Comparison of ENCODE assay signal across 31 cellular contexts in the genomic region with DNA sequence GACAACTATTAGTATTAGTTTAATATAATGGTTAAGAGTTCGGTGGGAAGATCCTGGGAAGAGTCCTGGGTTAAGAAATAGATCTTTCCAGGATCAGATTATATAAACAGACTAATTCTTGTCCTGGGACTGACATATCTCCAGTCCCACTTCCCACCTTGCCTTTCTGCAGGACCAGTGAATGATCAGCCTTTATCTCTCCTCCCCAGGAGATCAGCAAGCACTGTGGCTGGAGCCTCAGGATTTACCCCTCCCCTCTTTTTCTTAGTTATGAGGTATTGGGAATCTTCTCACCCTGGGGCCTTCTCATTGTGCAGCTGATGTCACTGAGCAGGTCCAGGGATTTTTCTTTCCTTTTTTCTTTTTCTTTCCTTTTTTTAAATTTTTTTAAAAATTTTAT.
"Had no signal": no experiment of that assay in that cellular context is flagged by ENCODE, and none has a peak within 500 bp of the region (broad histone marks: within the 10 kb centered on the region; RNA-seq: fewer than 3 reads in every experiment).

No MANE protein-coding gene starts in this region.

- H3K4me3 ChIP-seq: breast epithelium, cardiac muscle cell, colonic mucosa, dorsolateral prefrontal cortex, esophagus muscularis mucosa, gastrocnemius medialis, heart left ventricle had no signal

- FAIRE-seq: TTC549 had no signal

- ATAC-seq: activated CD4-positive, CD25-positive, alpha-beta regulatory T cell treated with anti-CD3 and anti-CD28 coated beads, Interleukin-2, amount 50 U/mL, for 24 hours; activated CD8-positive, alpha-beta T cell treated with anti-CD3 and anti-CD28 coated beads for 36 hours; activated T-cell treated with anti-CD3 and anti-CD28 coated beads, Interleukin-2, amount 50 U/mL, for 4 hours; activated T-helper 17 cell treated with anti-CD3 and anti-CD28 coated beads, Interleukin-2, amount 50 U/mL, for 72 hours; foreskin keratinocyte; gastrocnemius medialis; heart left ventricle had no signal

- H3K27me3 ChIP-seq: breast epithelium, cardiac muscle cell, colonic mucosa, dorsolateral prefrontal cortex, esophagus muscularis mucosa, gastrocnemius medialis, heart left ventricle had no signal

- H3K4me1 ChIP-seq: colonic mucosa had no signal

- DNase-seq: activated B cell treated with CpG ODN at 0.5 μM for 24 hours; activated CD4-positive, alpha-beta T cell treated with anti-CD3 and anti-CD28 coated beads for 48 hours; activated CD4-positive, alpha-beta T cell treated with anti-CD3 and anti-CD28 coated beads, Interleukin-2, amount 50 U/mL, for 1 hour; activated CD4-positive, alpha-beta T cell treated with anti-CD3 and anti-CD28 coated beads, Interleukin-2, amount 50 U/mL, for 48 hours; activated CD8-positive, alpha-beta memory T cell treated with anti-CD3 and anti-CD28 coated beads for 24 hours; activated CD8-positive, alpha-beta T cell treated with anti-CD3 and anti-CD28 coated beads for 36 hours; activated effector memory CD4-positive, alpha-beta T cell treated with Interleukin-2 at 50 U/mL for 16 hours; activated gamma-delta T cell treated with Interleukin-2 at 50 U/mL for 16 hours; activated naive CD4-positive, alpha-beta T cell treated with anti-CD3 and anti-CD28 coated beads, Interleukin-2, amount 50 U/mL, for 16 hours; activated naive CD4-positive, alpha-beta T cell treated with Interleukin-2 at 50 U/mL for 16 hours; activated T-cell treated with anti-CD3 and anti-CD28 coated beads, Interleukin-2, amount 50 U/mL, for 4 hours; amniotic stem cell; anterior cingulate cortex; central memory CD4-positive, alpha-beta T cell; cerebellar nuclear complex; colonic mucosa; dorsolateral prefrontal cortex; effector memory CD4-positive, alpha-beta T cell; endodermal cell; foreskin keratinocyte; gastrocnemius medialis; glutamatergic neuron; heart left ventricle; T-helper 2 cell; WERI-Rb-1 had no signal

- H3K36me3 ChIP-seq: breast epithelium, cardiac muscle cell, colonic mucosa, esophagus muscularis mucosa, gastrocnemius medialis, heart left ventricle, WERI-Rb-1 had no signal

- H3K9me3 ChIP-seq: breast epithelium, colonic mucosa, esophagus muscularis mucosa, gastrocnemius medialis, heart left ventricle had no signal

- H3K27ac ChIP-seq: breast epithelium, cardiac muscle cell, colonic mucosa, dorsolateral prefrontal cortex, esophagus muscularis mucosa, foreskin keratinocyte, heart left ventricle, WERI-Rb-1 had no signal
